ENCODE assay signal across 17 cellular contexts in genomic region chr17:35129154-35129972, GRCh38. TPM values are rescaled to one million over a fixed set of nuclear protein-coding genes. Genes with fewer than 3 reads are reported as not detected.
DNase-seq lines count a peak whose midpoint lies in the region; ATAC-seq and TF ChIP-seq lines count a peak whose summit lies in the region.
"Had no signal": no experiment of that assay in that cellular context is flagged by ENCODE, and none has a peak within 500 bp of the region (broad histone marks: within the 10 kb centered on the region; RNA-seq: fewer than 3 reads in every experiment).

No MANE protein-coding gene starts in this region.

- H3K4me3 ChIP-seq in HCT116 (replicated peaks in 1 of 2; ENCODE audit: low read depth in 1 of 2, low read length in 2 of 2), result no peak overlapping the region
- H3K4me3 ChIP-seq: psoas muscle had no signal

- CTCF ChIA-PET in HCT116 (lab: Charles Lee), result no interaction called here

- TF ChIP-seq RAD21 in HCT116 (IDR thresholded peaks at IDR 0.05; ENCODE audit: low read depth), result no peak

- no peak overlapping the region for H3K27ac ChIP-seq in HCT116 (ENCODE audit: low read depth, low read length)
- H3K27ac ChIP-seq: psoas muscle had no signal

- peak; percentile 31 for ATAC-seq in HCT116
- ATAC-seq in GM18520 (IDR thresholded peaks at IDR 0.05; ENCODE audit: unreplicated experiment), result no peak

- H3K4me1 ChIP-seq in HCT116 (ENCODE audit: control insufficient read depth in 1 of 2, insufficient read depth in 2 of 2, low read length in 2 of 2), result no peaks in the 10 kb centered on the region
- H3K4me1 ChIP-seq: BE2C, psoas muscle had no signal

- no peaks in the 10 kb centered on the region for H3K79me2 ChIP-seq in HCT116 (ENCODE audit: insufficient read depth, low read length)

- peak; percentile 62 for DNase-seq in AG08396 (ENCODE audit: low spot score)
- DNase-seq in HCT116 (ENCODE audit: low read depth, low spot score), result no peak
- peak; percentile 62 for DNase-seq in fibroblast of gingiva (ENCODE audit: low read depth)
- no peak for DNase-seq in activated CD8-positive, alpha-beta memory T cell treated with anti-CD3 and anti-CD28 coated beads for 24 hours
- DNase-seq in iPS-NIHi7 (ENCODE audit: extremely low spot score), result no peak
- DNase-seq: activated CD4-positive, alpha-beta T cell treated with anti-CD3 and anti-CD28 coated beads, Interleukin-2, amount 50 U/mL, for 4 hours; aorta; BE2C; H7; naive B cell; NCI-H1417 treated with DMSO at 0.1 percent for 48 hours; NCI-H510A; psoas muscle; SK-N-SH; stimulated activated CD4-positive, alpha-beta T cell treated with anti-CD3 and anti-CD28 coated beads, Interleukin-15, amount 100 ng/mL, for 24 hours had no signal

- peaks cover 16 to 34% of the 10 kb centered on the region in 2 experiments; a peak in 3 of 4 replicates for H3K36me3 ChIP-seq in HCT116 (ENCODE audit: control insufficient read depth in 1 of 2, insufficient read depth in 2 of 2, low read length in 2 of 2)

- POLR2A ChIA-PET in HCT116 (lab: Charles Lee), result no interaction called here

- no peaks in the 10 kb centered on the region for H3K9me2 ChIP-seq in HCT116 (ENCODE audit: insufficient read depth)
- H3K9me2 ChIP-seq: SK-N-SH had no signal

- intact Hi-C loops in HCT116 (cut with micrococcal nuclease), result loop anchor here (5.0 kb wide), 1 partner anchor 618 kb away; no protein-coding TSS in a partner anchor

- RAD21 ChIA-PET in HCT116 (lab: Charles Lee; ENCODE audit: low non-redundant PET in 1 of 2, low total read pairs in 2 of 2, uncharacterized antibody in 2 of 2, unreplicated experiment in 2 of 2), result no interaction called here

- H4K20me1 ChIP-seq in HCT116 (ENCODE audit: insufficient read depth), result no peaks in the 10 kb centered on the region

- no peaks in the 10 kb centered on the region for H3K9me3 ChIP-seq in HCT116 (ENCODE audit: control insufficient read depth in 1 of 2, insufficient read depth in 1 of 2, low read depth in 1 of 2, low read length in 2 of 2)
- H3K9me3 ChIP-seq: BE2C, psoas muscle, SK-N-SH had no signal

- H2AFZ ChIP-seq in HCT116 (ENCODE audit: low read depth, low read length, poor library complexity, severe bottlenecking), result no peak overlapping the region

- no peak for TF ChIP-seq CTCF in HCT116 (IDR thresholded peaks at IDR 0.05 in 2 of 3, conservative IDR thresholded peaks at IDR 0.05 in 1 of 3; ENCODE audit: borderline replicate concordance in 1 of 3, insufficient read depth in 1 of 3, low read depth in 2 of 3, low read length in 2 of 3)

- TF ChIP-seq POLR2A in HCT116 (IDR thresholded peaks at IDR 0.05; ENCODE audit: borderline replicate concordance, extremely low read depth, insufficient read depth, insufficient read length), result no peak

- no peaks in the 10 kb centered on the region for H3K27me3 ChIP-seq in HCT116 (ENCODE audit: insufficient read depth, low read length)
- H3K27me3 ChIP-seq: BE2C had no signal

- TSS peak; percentile 12 for BruUV-seq in HCT116 (replicated peaks; lab: Mats Ljungman, UMichigan)

- no peak overlapping the region for H3K9ac ChIP-seq in HCT116 (ENCODE audit: low read length)
- H3K9ac ChIP-seq: SK-N-SH had no signal

- H3K4me2 ChIP-seq in HCT116 (ENCODE audit: low read length), result no peak overlapping the region
- H3K4me2 ChIP-seq: SK-N-SH had no signal

TF ChIP-seq in HCT116, 20 proteins besides CTCF, POLR2A, EP300 and RAD21:
- TF ChIP-seq ZBTB33 (IDR thresholded peaks at IDR 0.05; ENCODE audit: extremely low read depth, insufficient replicate concordance, low read length) (no peak), YY1 (IDR thresholded peaks at IDR 0.05; ENCODE audit: extremely low read depth, insufficient replicate concordance, low read depth, low read length) (no peak), MAX (IDR thresholded peaks at IDR 0.05) (no peak), JUND (IDR thresholded peaks at IDR 0.05) (no peak), TCF7L2 (IDR thresholded peaks at IDR 0.05; ENCODE audit: borderline replicate concordance, extremely low read depth, insufficient read depth, insufficient read length) (no peak), EZH2phosphoT487 (IDR thresholded peaks at IDR 0.05; ENCODE audit: borderline replicate concordance) (no peak), ATF3 (IDR thresholded peaks at IDR 0.05) (no peak), CEBPB (IDR thresholded peaks at IDR 0.05; ENCODE audit: low read depth) (no peak), ZNF274 (IDR thresholded peaks at IDR 0.05; ENCODE audit: low read depth, low read length) (no peak), SP1 (IDR thresholded peaks at IDR 0.05; ENCODE audit: low read depth) (no peak), SRF (IDR thresholded peaks at IDR 0.05; ENCODE audit: low read depth) (no peak)

RNA-seq across cellular contexts. Expression of gene FNDC8, which starts 7.9 kb away (rescaled TPM):
- not detected for total RNA-seq in HCT116 (2021; ENCODE audit: unreplicated experiment)
- polyA plus RNA-seq in HCT116 (2012), result 0.05 and 0.08 TPM in 2 replicates
- total RNA-seq: aorta, liver, psoas muscle had no signal
- polyA plus RNA-seq: aorta, liver, psoas muscle, SK-N-SH had no signal

RNA-seq across cellular contexts. Expression of gene RAD51D, which starts 9.7 kb away (rescaled TPM):
- total RNA-seq in HCT116 (2021; ENCODE audit: unreplicated experiment), result 12.9 TPM
- polyA plus RNA-seq in HCT116 (2012), result 7.7 and 8.3 TPM in 2 replicates

RNA-seq across cellular contexts. Expression of gene NLE1, which starts 12.7 kb away (rescaled TPM):
- 55.5 TPM for total RNA-seq in HCT116 (2021; ENCODE audit: unreplicated experiment)
- polyA plus RNA-seq in HCT116 (2012), result 30.0 and 31.6 TPM in 2 replicates

RNA-seq across cellular contexts. Expression of gene UNC45B, which starts 18.3 kb away (rescaled TPM):
- not detected for total RNA-seq in HCT116 (2021; ENCODE audit: unreplicated experiment)
- not detected in 2 replicates for polyA plus RNA-seq in HCT116 (2012)
- total RNA-seq: aorta had no signal
- polyA plus RNA-seq: SK-N-SH had no signal

Comparison
In these comparisons a context has a peak if more than half of its experiments do, and no peak if none do; other contexts are left out.
1. DNase-seq: peak in AG08396 (single experiment) and fibroblast of gingiva (single experiment); none in HCT116 (single experiment), activated CD8-positive, alpha-beta memory T cell treated with anti-CD3 and anti-CD28 coated beads for 24 hours (single experiment) and iPS-NIHi7 (single experiment).